In genomic region chr1:227234998-227235405, GRCh38 we compare ENCODE assay signal across 8 cellular contexts.
DNase-seq lines count a peak whose midpoint lies in the region; ATAC-seq and TF ChIP-seq lines count a peak whose summit lies in the region.

No MANE protein-coding gene starts in this region.

- TF ChIP-seq CTCF in fibroblast of villous mesenchyme (IDR thresholded peaks at IDR 0.05; ENCODE audit: insufficient read depth, low read depth, low read length): peak; percentile 59

- no peak for ATAC-seq in GM19463 (IDR thresholded peaks at IDR 0.05; ENCODE audit: unreplicated experiment)

- DNase-seq in NCI-H1417 (lab: John Stamatoyannopoulos, UW) (peak in 2 of 3 experiments; percentile 7 to 51), NCI-H1417 treated with DMSO at 0.1 percent for 48 hours (lab: John Stamatoyannopoulos, UW) (no peak), HuH-7 (ENCODE audit: low spot score) (peak; percentile 74), SK-N-DZ (ENCODE audit: low spot score) (peak; percentile 59), fibroblast of villous mesenchyme (ENCODE audit: low read depth) (peak; percentile 75), pons (ENCODE audit: low spot score) (peak; percentile 77), NOMO-1 treated with DMSO at 0.1 percent for 48 hours (lab: John Stamatoyannopoulos, UW; ENCODE audit: unreplicated experiment) (no peak)

- no peak overlapping the region for H3K4me3 ChIP-seq in fibroblast of villous mesenchyme (ENCODE audit: low read depth, low read length)

Comparison
In these comparisons a context has a peak if more than half of its experiments do, and no peak if none do; other contexts are left out.
1. DNase-seq: peak in NCI-H1417 (2 of 3), HuH-7 (single experiment), SK-N-DZ (single experiment), fibroblast of villous mesenchyme (single experiment) and pons (single experiment); none in NCI-H1417 treated with DMSO at 0.1 percent for 48 hours (single experiment) and NOMO-1 treated with DMSO at 0.1 percent for 48 hours (single experiment).